In the genomic region with DNA sequence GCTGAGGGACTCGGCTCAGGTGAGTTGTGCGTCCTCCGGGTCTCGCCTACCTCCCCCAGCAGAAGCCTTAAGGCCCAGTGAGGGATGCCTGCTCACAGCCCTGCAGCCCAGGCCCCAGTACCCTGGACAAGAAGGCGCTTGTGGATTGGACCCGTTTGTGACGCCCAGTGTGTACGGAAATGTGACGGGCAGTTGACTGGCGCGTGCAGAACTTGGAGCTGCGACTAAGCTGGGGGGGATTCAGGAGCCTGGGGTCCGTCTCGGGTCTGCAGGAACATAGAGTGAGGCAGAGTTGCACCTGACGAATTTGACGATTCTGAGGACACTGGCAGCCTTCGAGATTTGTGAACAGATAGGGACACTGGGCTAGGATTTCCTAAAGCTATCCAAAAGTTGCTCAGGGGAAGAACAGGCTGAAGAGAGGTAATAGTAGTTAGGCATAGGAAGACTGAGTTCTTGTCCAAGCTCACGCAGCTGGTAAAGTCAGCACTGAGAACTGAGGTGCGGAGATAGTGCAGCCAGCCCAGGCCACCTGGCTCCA, we compare ENCODE assay signal across 7 cellular contexts. TPM values are rescaled to one million over a fixed set of nuclear protein-coding genes. Genes with fewer than 3 reads are reported as not detected.
DNase-seq lines count a peak whose midpoint lies in the region; ATAC-seq and TF ChIP-seq lines count a peak whose summit lies in the region.

No MANE protein-coding gene starts in this region.

- DNase-seq in HEK293T (ENCODE audit: extremely low spot score): no peak
- no peak for DNase-seq in RWPE2 (ENCODE audit: low spot score)
- DNase-seq in foreskin keratinocyte: no peak
- DNase-seq in smooth muscle cell (lab: John Stamatoyannopoulos, UW; ENCODE audit: unreplicated experiment): no peak
- DNase-seq in epidermal melanocyte (ENCODE audit: insufficient read length, low spot score): no peak
- DNase-seq in stimulated activated CD4-positive, alpha-beta T cell treated with anti-CD3 and anti-CD28 coated beads, Interleukin-2, amount 100 ng/mL, for 24 hours: no peak

- H3K9me3 ChIP-seq in RWPE2 (ENCODE audit: severe bottlenecking): peaks cover 35% of the 10 kb centered on the region
- peaks cover 11% of the 10 kb centered on the region for H3K9me3 ChIP-seq in smooth muscle cell (replicated peaks; ENCODE audit: low read depth)

- H3K36me3 ChIP-seq in RWPE2 (ENCODE audit: low read depth): peaks cover 42% of the 10 kb centered on the region
- peaks cover 16% of the 10 kb centered on the region for H3K36me3 ChIP-seq in smooth muscle cell (ENCODE audit: low read depth)

- WGBS in smooth muscle cell (ENCODE audit: low lambda C conversion rate): 7% methylated on average over 19 of the region's 19 CpGs

- H3K4me3 ChIP-seq in RWPE2 (ENCODE audit: severe bottlenecking) (peak overlapping the region; percentile 61), smooth muscle cell (peak overlapping the region; percentile 73)

- peak overlapping the region; percentile 58 for H3K9ac ChIP-seq in smooth muscle cell (ENCODE audit: low read depth)

- peak overlapping the region; percentile 97 for H3K4me2 ChIP-seq in smooth muscle cell

- peaks cover 4% of the 10 kb centered on the region for H3K4me1 ChIP-seq in RWPE2 (ENCODE audit: insufficient read depth, poor library complexity, severe bottlenecking)
- no peaks in the 10 kb centered on the region for H3K4me1 ChIP-seq in foreskin keratinocyte
- peaks cover 8% of the 10 kb centered on the region for H3K4me1 ChIP-seq in smooth muscle cell (ENCODE audit: low read depth)

- H3K27me3 ChIP-seq in RWPE2 (ENCODE audit: insufficient read depth, poor library complexity, severe bottlenecking) (no peaks in the 10 kb centered on the region), foreskin keratinocyte (no peaks in the 10 kb centered on the region), smooth muscle cell (ENCODE audit: low read depth) (peaks cover 11% of the 10 kb centered on the region)

- peaks cover 39% of the 10 kb centered on the region for H3K79me2 ChIP-seq in smooth muscle cell (ENCODE audit: low read depth)

- CTCF ChIA-PET in HEK293T (lab: Yijun Ruan, JAX): no interaction called here

- H3F3A ChIP-seq in smooth muscle cell (ENCODE audit: low read depth): no peaks in the 10 kb centered on the region

- H3K27ac ChIP-seq in RWPE2 (ENCODE audit: poor library complexity, severe bottlenecking) (peak overlapping the region; percentile 12), foreskin keratinocyte (peak overlapping the region; percentile 51), smooth muscle cell (ENCODE audit: low read depth) (no peak overlapping the region)

- POLR2A ChIA-PET in HEK293T (lab: Yijun Ruan, JAX): interaction anchor here (0.9 to 1.7 kb wide), 12 partner anchors 8 to 837 kb away, joined by 3 to 9 read pairs (median 4); a partner anchor contains a TSS

- TF ChIP-seq CTCF in RWPE2 (IDR thresholded peaks at IDR 0.05; ENCODE audit: poor library complexity, severe bottlenecking) (no peak), foreskin keratinocyte (conservative IDR thresholded peaks at IDR 0.05) (no peak), smooth muscle cell (IDR thresholded peaks at IDR 0.05; ENCODE audit: borderline replicate concordance, insufficient read depth, poor library complexity, severe bottlenecking) (no peak)

- ATAC-seq in RWPE2 (ENCODE audit: low read depth) (peak; percentile 53; the same call in 2 of the 3 replicates), foreskin keratinocyte (no peak), HG03439 (IDR thresholded peaks at IDR 0.05; ENCODE audit: unreplicated experiment) (no peak)

- no peaks in the 10 kb centered on the region for H4K20me1 ChIP-seq in smooth muscle cell (ENCODE audit: low read depth)

- H2AFZ ChIP-seq in smooth muscle cell (ENCODE audit: low read depth): peak overlapping the region; percentile 88

TF ChIP-seq in HEK293T, 16 proteins besides CTCF, POLR2A, EP300 and RAD21:
- TF ChIP-seq, protein P1, sequence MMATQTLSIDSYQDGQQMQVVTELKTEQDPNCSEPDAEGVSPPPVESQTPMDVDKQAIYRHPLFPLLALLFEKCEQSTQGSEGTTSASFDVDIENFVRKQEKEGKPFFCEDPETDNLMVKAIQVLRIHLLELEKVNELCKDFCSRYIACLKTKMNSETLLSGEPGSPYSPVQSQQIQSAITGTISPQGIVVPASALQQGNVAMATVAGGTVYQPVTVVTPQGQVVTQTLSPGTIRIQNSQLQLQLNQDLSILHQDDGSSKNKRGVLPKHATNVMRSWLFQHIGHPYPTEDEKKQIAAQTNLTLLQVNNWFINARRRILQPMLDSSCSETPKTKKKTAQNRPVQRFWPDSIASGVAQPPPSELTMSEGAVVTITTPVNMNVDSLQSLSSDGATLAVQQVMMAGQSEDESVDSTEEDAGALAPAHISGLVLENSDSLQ (IDR thresholded peaks at IDR 0.05): no peak
- TF ChIP-seq L3MBTL2 (conservative IDR thresholded peaks at IDR 0.05): peak; percentile 77
- TF ChIP-seq ARNT (IDR thresholded peaks at IDR 0.05): no peak

RNA-seq across cellular contexts. Expression of a gene that starts 0.5 kb away (rescaled TPM):
- total RNA-seq in foreskin keratinocyte (10.3 and 11.6 TPM in 2 replicates), smooth muscle cell (8.2 and 11.1 TPM in 2 replicates)
- polyA plus RNA-seq in foreskin keratinocyte (1.8 and 2.2 TPM in 2 replicates), smooth muscle cell (1.1 and 1.6 TPM in 2 replicates)

RNA-seq across cellular contexts. Expression of a gene that starts 13.6 kb away (rescaled TPM):
- total RNA-seq in foreskin keratinocyte (0.17 TPM in 1 of 2 replicates, not detected in the other), smooth muscle cell (0.27 TPM in 1 of 2 replicates, not detected in the other)
- polyA plus RNA-seq in foreskin keratinocyte (0.03 and 0.06 TPM in 2 replicates), smooth muscle cell (0.38 TPM in 1 of 2 replicates, not detected in the other)

RNA-seq across cellular contexts. Expression of a gene that starts 26.7 kb away (rescaled TPM):
- total RNA-seq in foreskin keratinocyte: 1.9 and 3.4 TPM in 2 replicates
- polyA plus RNA-seq in foreskin keratinocyte: 0.67 and 0.85 TPM in 2 replicates
- 7.3 and 9.6 TPM in 2 replicates for total RNA-seq in smooth muscle cell
- 3.3 and 8.1 TPM in 2 replicates for polyA plus RNA-seq in smooth muscle cell

RNA-seq across cellular contexts. Expression of a gene that starts 45.1 kb away (rescaled TPM):
- total RNA-seq in foreskin keratinocyte (5.1 and 5.7 TPM in 2 replicates), smooth muscle cell (4.7 and 7.0 TPM in 2 replicates)
- polyA plus RNA-seq in foreskin keratinocyte (2.7 and 3.2 TPM in 2 replicates), smooth muscle cell (5.2 and 5.5 TPM in 2 replicates)

RNA-seq across cellular contexts. Expression of a gene that starts 49.3 kb away (rescaled TPM):
- total RNA-seq in foreskin keratinocyte (9.3 and 9.5 TPM in 2 replicates), smooth muscle cell (14.1 and 15.7 TPM in 2 replicates)
- polyA plus RNA-seq in foreskin keratinocyte (4.0 and 4.1 TPM in 2 replicates), smooth muscle cell (10.5 and 12.1 TPM in 2 replicates)
